Comparison of ENCODE assay signal across 20 cellular contexts in the genomic region with DNA sequence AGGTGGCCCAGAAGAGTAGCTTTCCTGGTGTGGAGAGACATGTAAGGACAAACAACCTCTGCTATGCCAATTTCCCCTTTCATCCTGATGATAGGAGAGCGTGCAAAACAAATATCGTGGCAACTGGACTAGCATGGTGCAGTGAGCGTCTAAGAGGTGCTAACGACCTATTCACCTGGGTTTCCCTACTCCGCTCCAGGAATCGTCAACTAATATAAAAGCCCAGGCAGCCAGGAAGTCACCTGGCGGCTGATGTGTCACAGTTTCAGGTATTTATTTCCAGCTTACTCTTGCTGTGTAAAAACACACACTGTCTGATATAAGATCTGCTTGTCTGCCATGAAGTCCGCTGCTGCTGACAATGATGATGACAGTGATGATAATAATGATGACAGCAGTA. TPM values are rescaled to one million over a fixed set of nuclear protein-coding genes. Genes with fewer than 3 reads are reported as not detected.
DNase-seq lines count a peak whose midpoint lies in the region; FAIRE-seq and TF ChIP-seq lines count a peak whose summit lies in the region.
"Had no signal": no experiment of that assay in that cellular context is flagged by ENCODE, and none has a peak within 500 bp of the region (broad histone marks: within the 10 kb centered on the region; RNA-seq: fewer than 3 reads in every experiment).

No MANE protein-coding gene starts in this region.

- no peaks in the 10 kb centered on the region for H3K27me3 Mint-ChIP-seq in CD14-positive monocyte (ENCODE audit: low read depth in 3 of 3)
- H3K27me3 Mint-ChIP-seq: activated CD4-positive, alpha-beta T cell treated with anti-CD3 and anti-CD28 coated beads, Interleukin-2, amount 10 ng/mL, durations not matched to agents 24 days and 14 days; CD8-positive, alpha-beta memory T cell had no signal

- no peaks in the 10 kb centered on the region for H3K9me3 Mint-ChIP-seq in CD14-positive monocyte
- H3K9me3 Mint-ChIP-seq: activated CD4-positive, alpha-beta T cell treated with anti-CD3 and anti-CD28 coated beads, Interleukin-2, amount 10 ng/mL, durations not matched to agents 24 days and 14 days; CD8-positive, alpha-beta memory T cell; mesothelial cell of epicardium had no signal

- H3K36me3 Mint-ChIP-seq in CD14-positive monocyte, result peaks cover 91 to 100% of the 10 kb centered on the region in 2 donors

- no peaks in the 10 kb centered on the region for H3K4me1 Mint-ChIP-seq in CD14-positive monocyte
- H3K4me1 Mint-ChIP-seq: activated CD4-positive, alpha-beta T cell treated with anti-CD3 and anti-CD28 coated beads, Interleukin-2, amount 10 ng/mL, durations not matched to agents 24 days and 14 days; CD8-positive, alpha-beta memory T cell had no signal

- intact Hi-C loops in CD14-positive monocyte (cut with micrococcal nuclease), result no loop called here

- no peak overlapping the region for H3K4me3 Mint-ChIP-seq in CD14-positive monocyte
- H3K4me3 Mint-ChIP-seq: activated CD4-positive, alpha-beta T cell treated with anti-CD3 and anti-CD28 coated beads, Interleukin-2, amount 10 ng/mL, durations not matched to agents 24 days and 14 days; CD8-positive, alpha-beta memory T cell; mesothelial cell of epicardium had no signal

- no peak for TF ChIP-seq CTCF in CD14-positive monocyte (IDR thresholded peaks at IDR 0.05)

- DNase-seq in DMS79 treated with DMSO at 0.1 percent for 48 hours (lab: John Stamatoyannopoulos, UW), result peak; percentile 85
- peak; percentile 78 for DNase-seq in NCI-H2029 treated with DMSO at 0.1 percent for 48 hours (lab: John Stamatoyannopoulos, UW)
- DNase-seq in NCI-H774 (lab: John Stamatoyannopoulos, UW), result peak; percentile 65
- DNase-seq in AG08396 (ENCODE audit: low spot score), result no peak
- DNase-seq in CD14-positive monocyte (ENCODE audit: low spot score), result no peak
- no peak for DNase-seq in CD1c-positive myeloid dendritic cell (ENCODE audit: extremely low spot score)
- DNase-seq in T1000 (lab: John Stamatoyannopoulos, UW), result no peak
- DNase-seq: activated CD4-positive, alpha-beta T cell treated with anti-CD3 and anti-CD28 coated beads, Interleukin-2, amount 10 ng/mL, durations not matched to agents 24 days and 14 days; activated naive CD4-positive, alpha-beta T cell treated with Interleukin-2 at 50 U/mL for 16 hours; CD8-positive, alpha-beta memory T cell; GDM1; GM23248; NCI-H2227 treated with DMSO at 0.1 percent for 48 hours; PC-3; right lobe of liver; stimulated activated CD4-positive, alpha-beta T cell treated with anti-CD3 and anti-CD28 coated beads, Interleukin-2, amount 100 ng/mL, for 24 hours had no signal

- H3K27ac Mint-ChIP-seq in CD14-positive monocyte, result no peak overlapping the region
- H3K27ac Mint-ChIP-seq: activated CD4-positive, alpha-beta T cell treated with anti-CD3 and anti-CD28 coated beads, Interleukin-2, amount 10 ng/mL, durations not matched to agents 24 days and 14 days; mesothelial cell of epicardium had no signal

- FAIRE-seq in islet of Langerhans (lab: Jason Lieb, UNC), result peak; percentile 92
- FAIRE-seq: GM12892 had no signal

RNA-seq across cellular contexts. Expression of a gene that starts 56.5 kb away (rescaled TPM):
- not detected for polyA plus RNA-seq in CD14-positive monocyte
- polyA plus RNA-seq: AG04450; CD8-positive, alpha-beta memory T cell had no signal

Comparison
In these comparisons a context has a peak if more than half of its experiments do, and no peak if none do; other contexts are left out.
1. DNase-seq: peak in DMS79 treated with DMSO at 0.1 percent for 48 hours (single experiment), NCI-H2029 treated with DMSO at 0.1 percent for 48 hours (single experiment) and NCI-H774 (single experiment); none in AG08396 (single experiment), CD14-positive monocyte (single experiment), CD1c-positive myeloid dendritic cell (single experiment) and T1000 (single experiment).